1 cellular context compared by ENCODE assay signal in the genomic region with DNA sequence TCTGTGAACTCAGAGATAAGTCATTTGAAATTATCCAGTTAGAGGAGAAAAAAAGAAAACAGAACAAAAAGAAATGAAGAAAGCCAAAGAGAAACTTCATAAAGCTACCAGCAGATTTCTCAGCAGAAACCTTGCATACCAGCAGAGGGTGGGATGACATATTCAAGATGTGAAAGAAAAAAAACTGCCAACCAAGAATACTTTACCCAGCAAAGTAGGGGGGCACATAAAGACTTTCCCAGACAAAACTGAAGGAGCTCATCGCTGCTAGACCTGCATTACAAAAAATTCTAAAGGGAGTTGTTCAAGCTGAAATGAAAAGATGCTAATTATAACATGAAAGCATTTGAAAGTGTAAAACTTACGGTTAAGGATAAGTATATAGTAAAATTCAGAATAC.
TF ChIP-seq lines count a peak whose summit lies in the region.

No MANE protein-coding gene starts in this region.

TF ChIP-seq in HEK293, 187 proteins besides CTCF, POLR2A, EP300 and RAD21 (continued from another document):
- TF ChIP-seq, protein P1, sequence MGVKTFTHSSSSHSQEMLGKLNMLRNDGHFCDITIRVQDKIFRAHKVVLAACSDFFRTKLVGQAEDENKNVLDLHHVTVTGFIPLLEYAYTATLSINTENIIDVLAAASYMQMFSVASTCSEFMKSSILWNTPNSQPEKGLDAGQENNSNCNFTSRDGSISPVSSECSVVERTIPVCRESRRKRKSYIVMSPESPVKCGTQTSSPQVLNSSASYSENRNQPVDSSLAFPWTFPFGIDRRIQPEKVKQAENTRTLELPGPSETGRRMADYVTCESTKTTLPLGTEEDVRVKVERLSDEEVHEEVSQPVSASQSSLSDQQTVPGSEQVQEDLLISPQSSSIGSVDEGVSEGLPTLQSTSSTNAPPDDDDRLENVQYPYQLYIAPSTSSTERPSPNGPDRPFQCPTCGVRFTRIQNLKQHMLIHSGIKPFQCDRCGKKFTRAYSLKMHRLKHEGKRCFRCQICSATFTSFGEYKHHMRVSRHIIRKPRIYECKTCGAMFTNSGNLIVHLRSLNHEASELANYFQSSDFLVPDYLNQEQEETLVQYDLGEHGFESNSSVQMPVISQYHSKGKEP (tag by site-specific recombination; IDR thresholded peaks at IDR 0.05): no peak
- TF ChIP-seq ZNF776 (tag by site-specific recombination; IDR thresholded peaks at IDR 0.05; ENCODE audit: borderline replicate concordance) (no peak), ZNF426 (tag by site-specific recombination; IDR thresholded peaks at IDR 0.05) (no peak), ZNF174 (tag by site-specific recombination; IDR thresholded peaks at IDR 0.05) (no peak), ZNF133 (tag by site-specific recombination; IDR thresholded peaks at IDR 0.05) (no peak), ZNF707 (tag by site-specific recombination; IDR thresholded peaks at IDR 0.05) (no peak), GLI2 (tag by site-specific recombination; IDR thresholded peaks at IDR 0.05; ENCODE audit: borderline replicate concordance, low read depth) (no peak), ZNF37A (tag by site-specific recombination; IDR thresholded peaks at IDR 0.05) (no peak), SCRT2 (tag by site-specific recombination; IDR thresholded peaks at IDR 0.05) (no peak), SALL2 (tag by site-specific recombination; IDR thresholded peaks at IDR 0.05; ENCODE audit: borderline replicate concordance) (no peak), TRIM28 (IDR thresholded peaks at IDR 0.05; ENCODE audit: borderline replicate concordance, low read length) (0 out of 2 replicates have a peak, but pooled peaks have one; percentile 46)
- TF ChIP-seq, protein P2, sequence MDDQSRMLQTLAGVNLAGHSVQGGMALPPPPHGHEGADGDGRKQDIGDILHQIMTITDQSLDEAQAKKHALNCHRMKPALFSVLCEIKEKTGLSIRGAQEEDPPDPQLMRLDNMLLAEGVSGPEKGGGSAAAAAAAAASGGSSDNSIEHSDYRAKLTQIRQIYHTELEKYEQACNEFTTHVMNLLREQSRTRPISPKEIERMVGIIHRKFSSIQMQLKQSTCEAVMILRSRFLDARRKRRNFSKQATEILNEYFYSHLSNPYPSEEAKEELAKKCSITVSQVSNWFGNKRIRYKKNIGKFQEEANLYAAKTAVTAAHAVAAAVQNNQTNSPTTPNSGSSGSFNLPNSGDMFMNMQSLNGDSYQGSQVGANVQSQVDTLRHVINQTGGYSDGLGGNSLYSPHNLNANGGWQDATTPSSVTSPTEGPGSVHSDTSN (CRISPR knock-in tag; IDR thresholded peaks at IDR 0.05): no peak
TF ChIP-seq in HEK293: peak in this region for 2.
